8 cellular contexts compared by ENCODE assay signal in the genomic region with DNA sequence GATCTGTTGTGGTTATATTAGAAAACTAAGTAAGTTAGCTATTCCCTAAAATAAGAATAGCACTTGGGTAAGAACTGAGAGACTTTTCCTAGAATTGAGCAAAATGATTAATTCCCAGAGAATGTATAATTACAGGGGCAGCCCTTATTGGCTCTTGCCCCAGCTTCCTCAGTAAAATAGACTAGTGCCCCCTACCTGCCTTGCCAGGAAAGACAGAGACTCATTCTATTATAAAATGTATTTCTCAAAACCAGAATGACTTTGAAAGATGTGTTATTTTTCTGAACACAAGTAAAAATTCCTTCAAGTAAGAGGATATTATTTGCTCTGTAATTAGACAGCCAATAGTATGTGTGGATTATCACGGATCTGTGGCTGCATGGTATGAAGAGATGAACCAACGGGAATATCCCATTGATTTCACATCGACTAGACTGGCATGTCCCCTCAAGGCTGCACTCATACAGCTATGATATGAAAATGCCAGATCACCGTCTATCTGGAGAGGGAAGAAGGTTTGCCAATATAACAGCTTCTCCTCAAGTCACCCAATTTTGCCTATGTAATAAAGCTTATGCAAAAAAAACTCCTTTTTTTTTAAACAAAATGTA. TPM values are rescaled to one million over a fixed set of nuclear protein-coding genes. Genes with fewer than 3 reads are reported as not detected.
DNase-seq lines count a peak whose midpoint lies in the region; ATAC-seq and TF ChIP-seq lines count a peak whose summit lies in the region.

No MANE protein-coding gene starts in this region.

- no peaks in the 10 kb centered on the region for H3K9me3 Mint-ChIP-seq in CD4-positive, alpha-beta T cell

- peak overlapping the region; percentile 31 for H3K27ac Mint-ChIP-seq in CD4-positive, alpha-beta T cell

- H3K9me3 ChIP-seq in CD4-positive, alpha-beta T cell (ENCODE audit: control insufficient read depth, low read length): no peaks in the 10 kb centered on the region

- CTCF ChIA-PET in CD4-positive, alpha-beta T cell (lab: Charles Lee): interaction anchor here (0.7 to 2.4 kb wide), 26 partner anchors 9 to 246 kb away, joined by 3 to 33 read pairs (median 6); partner anchors contain the start of gene SYNE3

- peak; percentile 93 for TF ChIP-seq CTCF in CD4-positive, alpha-beta T cell (IDR thresholded peaks at IDR 0.05)
- peak; percentile 77 for TF ChIP-seq CTCF in astrocyte of the cerebellum (IDR thresholded peaks at IDR 0.05; ENCODE audit: low read depth, low read length, missing control alignments)

- intact Hi-C loops in CD4-positive, alpha-beta T cell (cut with DNase I, micrococcal nuclease): loop anchor here (1.0 to 10.0 kb wide), 4 partner anchors 11 to 837 kb away; partner anchors contain the start of genes ATG2B (in 1 of the 2), GSKIP (in 1 of the 2) and SYNE3 (in 1 of the 2)

- H3K4me1 Mint-ChIP-seq in CD4-positive, alpha-beta T cell (ENCODE audit: low read depth): peaks cover 63% of the 10 kb centered on the region

- in situ Hi-C loops in SK-MEL-5 (cut with HindIII; ENCODE audit: low pct_unique_long_range_greater_than_20kb, low sequenced_read_pairs) (no loop called here), astrocyte of the cerebellum (cut with HindIII; ENCODE audit: low sequenced_read_pairs) (no loop called here)

- ATAC-seq in CD4-positive, alpha-beta T cell (ENCODE audit: poor library complexity): no peak
- ATAC-seq in HG02610 (IDR thresholded peaks at IDR 0.05; ENCODE audit: unreplicated experiment): peak; percentile 44
- no peak for ATAC-seq in HG02588 (IDR thresholded peaks at IDR 0.05; ENCODE audit: unreplicated experiment)
- ATAC-seq in GM19455 (IDR thresholded peaks at IDR 0.05; ENCODE audit: unreplicated experiment): no peak

- H3K4me3 ChIP-seq in astrocyte of the cerebellum (ENCODE audit: low read depth, low read length): no peak overlapping the region

- H3K27ac ChIP-seq in CD4-positive, alpha-beta T cell (ENCODE audit: low read depth, low read length): no peak overlapping the region

- POLR2A ChIA-PET in CD4-positive, alpha-beta T cell (lab: Charles Lee): interaction anchor here (0.8 to 2.3 kb wide), 8 partner anchors 9 to 85 kb away, joined by 4 to 19 read pairs (median 6); partner anchors contain the start of gene SYNE3

- no peaks in the 10 kb centered on the region for H3K27me3 Mint-ChIP-seq in CD4-positive, alpha-beta T cell

- H3K4me3 Mint-ChIP-seq in CD4-positive, alpha-beta T cell: no peak overlapping the region

- no peaks in the 10 kb centered on the region for H3K36me3 Mint-ChIP-seq in CD4-positive, alpha-beta T cell (ENCODE audit: low read depth)

- no peaks in the 10 kb centered on the region for H3K27me3 ChIP-seq in CD4-positive, alpha-beta T cell (ENCODE audit: control insufficient read depth, insufficient read depth, low read length)

- DNase-seq in CD4-positive, alpha-beta T cell: peak in 5 of 10 experiments; percentile 36 to 48 (median 46)
- DNase-seq in SK-MEL-5 (ENCODE audit: low read depth, low spot score): peak; percentile 66
- no peak for DNase-seq in astrocyte of the cerebellum (ENCODE audit: low read depth)
- DNase-seq in inferior parietal cortex (ENCODE audit: extremely low spot score): peak; percentile 75
- peak; percentile 71 for DNase-seq in stimulated activated CD8-positive, alpha-beta memory T cell treated with anti-CD3 and anti-CD28 coated beads, Interleukin-4, amount 100 ng/mL, for 48 hours

RNA-seq across cellular contexts. Expression of gene GLRX5, which starts 7.4 kb away (rescaled TPM):
- total RNA-seq in CD4-positive, alpha-beta T cell: 10 to 100 TPM; 11.3 to 11.9 TPM
- 49.2 and 57.5 TPM in 2 replicates for total RNA-seq in SK-MEL-5 (2014; rRNA removed; shearing (Covaris generic))
- polyA plus RNA-seq in SK-MEL-5 (2015; cell fraction: cytosol; rRNA removed): 30.6 and 43.0 TPM in 2 replicates
- 11.6 and 11.7 TPM in 2 replicates for polyA plus RNA-seq in SK-MEL-5 (2015; cell fraction: nucleus; rRNA removed)

RNA-seq across cellular contexts. Expression of gene SYNE3, which starts 11.0 kb away (rescaled TPM):
- 10 to 100 TPM; 29.4 to 31.4 TPM for total RNA-seq in CD4-positive, alpha-beta T cell
- 1.3 and 1.6 TPM in 2 replicates for total RNA-seq in SK-MEL-5 (2014; rRNA removed; shearing (Covaris generic))
- 0.41 and 0.81 TPM in 2 replicates for polyA plus RNA-seq in SK-MEL-5 (2015; cell fraction: cytosol; rRNA removed)
- polyA plus RNA-seq in SK-MEL-5 (2015; cell fraction: nucleus; rRNA removed): 1.5 and 2.6 TPM in 2 replicates

Comparison
In these comparisons a context has a peak if more than half of its experiments do, and no peak if none do; other contexts are left out.
1. RNA of gene SYNE3, which starts 11.0 kb away (total RNA-seq): 29.4 to 31.4 TPM in CD4-positive, alpha-beta T cell; 1.3 to 1.6 TPM in SK-MEL-5; every median in the first group is over 10 times any median in the second.